ENCODE assay signal across 1 cellular context in the genomic region with DNA sequence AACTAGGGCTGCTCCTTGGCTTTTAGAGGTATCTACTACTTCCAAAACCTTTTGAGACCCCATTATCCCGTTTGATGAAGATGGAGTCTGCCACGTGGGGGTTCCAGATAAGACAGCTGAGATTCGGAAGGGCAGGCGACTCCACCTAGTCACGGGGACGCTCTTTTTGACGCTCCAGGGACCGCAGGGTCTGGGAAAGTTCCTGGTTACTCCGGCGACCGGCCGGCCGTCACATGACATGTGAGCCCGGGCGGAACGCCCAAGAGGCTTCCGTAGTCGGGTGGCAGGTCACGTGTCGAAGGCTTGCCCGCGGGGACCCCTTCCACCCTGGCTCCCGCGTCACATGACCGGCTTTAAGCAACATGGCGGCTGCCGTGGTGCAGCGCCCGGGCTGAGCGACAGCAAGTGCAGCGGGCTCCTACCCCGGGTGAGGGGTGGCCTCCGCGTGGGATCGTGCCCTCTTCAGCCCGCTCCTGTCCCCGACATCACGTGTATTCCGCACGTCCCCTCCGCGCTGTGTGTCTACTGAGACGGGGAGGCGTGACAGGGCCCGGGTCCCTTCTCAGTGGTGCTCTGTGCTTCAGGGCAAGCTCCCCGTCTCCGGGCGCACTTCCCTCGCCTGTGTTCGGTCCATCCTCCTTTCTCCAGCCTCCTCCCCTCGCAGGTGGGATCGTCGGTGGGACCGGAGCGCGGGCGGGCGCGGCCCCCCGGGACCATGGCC.
TF ChIP-seq lines count a peak whose summit lies in the region.

A gene with protein sequence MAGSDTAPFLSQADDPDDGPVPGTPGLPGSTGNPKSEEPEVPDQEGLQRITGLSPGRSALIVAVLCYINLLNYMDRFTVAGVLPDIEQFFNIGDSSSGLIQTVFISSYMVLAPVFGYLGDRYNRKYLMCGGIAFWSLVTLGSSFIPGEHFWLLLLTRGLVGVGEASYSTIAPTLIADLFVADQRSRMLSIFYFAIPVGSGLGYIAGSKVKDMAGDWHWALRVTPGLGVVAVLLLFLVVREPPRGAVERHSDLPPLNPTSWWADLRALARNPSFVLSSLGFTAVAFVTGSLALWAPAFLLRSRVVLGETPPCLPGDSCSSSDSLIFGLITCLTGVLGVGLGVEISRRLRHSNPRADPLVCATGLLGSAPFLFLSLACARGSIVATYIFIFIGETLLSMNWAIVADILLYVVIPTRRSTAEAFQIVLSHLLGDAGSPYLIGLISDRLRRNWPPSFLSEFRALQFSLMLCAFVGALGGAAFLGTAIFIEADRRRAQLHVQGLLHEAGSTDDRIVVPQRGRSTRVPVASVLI (plus strand): TSS at position 342 of the 721 bp plus-strand sequence. CDS start 374 bp downstream, at position 716.

TF ChIP-seq in HepG2, 621 proteins besides CTCF, POLR2A, EP300 and RAD21 (continued from another document and continues in another):
- TF ChIP-seq, protein P1, sequence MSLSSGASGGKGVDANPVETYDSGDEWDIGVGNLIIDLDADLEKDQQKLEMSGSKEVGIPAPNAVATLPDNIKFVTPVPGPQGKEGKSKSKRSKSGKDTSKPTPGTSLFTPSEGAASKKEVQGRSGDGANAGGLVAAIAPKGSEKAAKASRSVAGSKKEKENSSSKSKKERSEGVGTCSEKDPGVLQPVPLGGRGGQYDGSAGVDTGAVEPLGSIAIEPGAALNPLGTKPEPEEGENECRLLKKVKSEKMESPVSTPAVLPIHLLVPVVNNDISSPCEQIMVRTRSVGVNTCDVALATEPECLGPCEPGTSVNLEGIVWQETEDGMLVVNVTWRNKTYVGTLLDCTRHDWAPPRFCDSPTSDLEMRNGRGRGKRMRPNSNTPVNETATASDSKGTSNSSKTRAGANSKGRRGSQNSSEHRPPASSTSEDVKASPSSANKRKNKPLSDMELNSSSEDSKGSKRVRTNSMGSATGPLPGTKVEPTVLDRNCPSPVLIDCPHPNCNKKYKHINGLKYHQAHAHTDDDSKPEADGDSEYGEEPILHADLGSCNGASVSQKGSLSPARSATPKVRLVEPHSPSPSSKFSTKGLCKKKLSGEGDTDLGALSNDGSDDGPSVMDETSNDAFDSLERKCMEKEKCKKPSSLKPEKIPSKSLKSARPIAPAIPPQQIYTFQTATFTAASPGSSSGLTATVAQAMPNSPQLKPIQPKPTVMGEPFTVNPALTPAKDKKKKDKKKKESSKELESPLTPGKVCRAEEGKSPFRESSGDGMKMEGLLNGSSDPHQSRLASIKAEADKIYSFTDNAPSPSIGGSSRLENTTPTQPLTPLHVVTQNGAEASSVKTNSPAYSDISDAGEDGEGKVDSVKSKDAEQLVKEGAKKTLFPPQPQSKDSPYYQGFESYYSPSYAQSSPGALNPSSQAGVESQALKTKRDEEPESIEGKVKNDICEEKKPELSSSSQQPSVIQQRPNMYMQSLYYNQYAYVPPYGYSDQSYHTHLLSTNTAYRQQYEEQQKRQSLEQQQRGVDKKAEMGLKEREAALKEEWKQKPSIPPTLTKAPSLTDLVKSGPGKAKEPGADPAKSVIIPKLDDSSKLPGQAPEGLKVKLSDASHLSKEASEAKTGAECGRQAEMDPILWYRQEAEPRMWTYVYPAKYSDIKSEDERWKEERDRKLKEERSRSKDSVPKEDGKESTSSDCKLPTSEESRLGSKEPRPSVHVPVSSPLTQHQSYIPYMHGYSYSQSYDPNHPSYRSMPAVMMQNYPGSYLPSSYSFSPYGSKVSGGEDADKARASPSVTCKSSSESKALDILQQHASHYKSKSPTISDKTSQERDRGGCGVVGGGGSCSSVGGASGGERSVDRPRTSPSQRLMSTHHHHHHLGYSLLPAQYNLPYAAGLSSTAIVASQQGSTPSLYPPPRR (CRISPR knock-in tag; IDR thresholded peaks at IDR 0.05; ENCODE audit: borderline replicate concordance): peak; percentile 76
- TF ChIP-seq ZNF382 (CRISPR knock-in tag; IDR thresholded peaks at IDR 0.05; ENCODE audit: borderline replicate concordance) (no peak), RXRB (CRISPR knock-in tag; IDR thresholded peaks at IDR 0.05; ENCODE audit: borderline replicate concordance) (peak; percentile 70), ETV6 (CRISPR knock-in tag; conservative IDR thresholded peaks at IDR 0.05) (peak; percentile 34; the same call in 1 of the 2 replicates), BCL6 (CRISPR knock-in tag; IDR thresholded peaks at IDR 0.05) (peak; percentile 66), MIXL1 (CRISPR knock-in tag; IDR thresholded peaks at IDR 0.05) (no peak), SP2 (CRISPR knock-in tag; IDR thresholded peaks at IDR 0.05) (peak; percentile 73), JUNB (CRISPR knock-in tag; IDR thresholded peaks at IDR 0.05; ENCODE audit: borderline replicate concordance) (no peak), MAZ (IDR thresholded peaks at IDR 0.05; ENCODE audit: borderline replicate concordance, low read depth, low read length) (peak; percentile 52; the same call in 1 of the 2 replicates), MAZ (CRISPR knock-in tag; IDR thresholded peaks at IDR 0.05; ENCODE audit: low read depth) (peak; percentile 93), FOXO1 (CRISPR knock-in tag; IDR thresholded peaks at IDR 0.05) (peak; percentile 53; the same call in 1 of the 2 replicates)
- TF ChIP-seq, protein P2, sequence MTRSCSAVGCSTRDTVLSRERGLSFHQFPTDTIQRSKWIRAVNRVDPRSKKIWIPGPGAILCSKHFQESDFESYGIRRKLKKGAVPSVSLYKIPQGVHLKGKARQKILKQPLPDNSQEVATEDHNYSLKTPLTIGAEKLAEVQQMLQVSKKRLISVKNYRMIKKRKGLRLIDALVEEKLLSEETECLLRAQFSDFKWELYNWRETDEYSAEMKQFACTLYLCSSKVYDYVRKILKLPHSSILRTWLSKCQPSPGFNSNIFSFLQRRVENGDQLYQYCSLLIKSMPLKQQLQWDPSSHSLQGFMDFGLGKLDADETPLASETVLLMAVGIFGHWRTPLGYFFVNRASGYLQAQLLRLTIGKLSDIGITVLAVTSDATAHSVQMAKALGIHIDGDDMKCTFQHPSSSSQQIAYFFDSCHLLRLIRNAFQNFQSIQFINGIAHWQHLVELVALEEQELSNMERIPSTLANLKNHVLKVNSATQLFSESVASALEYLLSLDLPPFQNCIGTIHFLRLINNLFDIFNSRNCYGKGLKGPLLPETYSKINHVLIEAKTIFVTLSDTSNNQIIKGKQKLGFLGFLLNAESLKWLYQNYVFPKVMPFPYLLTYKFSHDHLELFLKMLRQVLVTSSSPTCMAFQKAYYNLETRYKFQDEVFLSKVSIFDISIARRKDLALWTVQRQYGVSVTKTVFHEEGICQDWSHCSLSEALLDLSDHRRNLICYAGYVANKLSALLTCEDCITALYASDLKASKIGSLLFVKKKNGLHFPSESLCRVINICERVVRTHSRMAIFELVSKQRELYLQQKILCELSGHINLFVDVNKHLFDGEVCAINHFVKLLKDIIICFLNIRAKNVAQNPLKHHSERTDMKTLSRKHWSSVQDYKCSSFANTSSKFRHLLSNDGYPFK (CRISPR knock-in tag; IDR thresholded peaks at IDR 0.05; ENCODE audit: borderline replicate concordance): peak; percentile 93
- TF ChIP-seq, protein P3, sequence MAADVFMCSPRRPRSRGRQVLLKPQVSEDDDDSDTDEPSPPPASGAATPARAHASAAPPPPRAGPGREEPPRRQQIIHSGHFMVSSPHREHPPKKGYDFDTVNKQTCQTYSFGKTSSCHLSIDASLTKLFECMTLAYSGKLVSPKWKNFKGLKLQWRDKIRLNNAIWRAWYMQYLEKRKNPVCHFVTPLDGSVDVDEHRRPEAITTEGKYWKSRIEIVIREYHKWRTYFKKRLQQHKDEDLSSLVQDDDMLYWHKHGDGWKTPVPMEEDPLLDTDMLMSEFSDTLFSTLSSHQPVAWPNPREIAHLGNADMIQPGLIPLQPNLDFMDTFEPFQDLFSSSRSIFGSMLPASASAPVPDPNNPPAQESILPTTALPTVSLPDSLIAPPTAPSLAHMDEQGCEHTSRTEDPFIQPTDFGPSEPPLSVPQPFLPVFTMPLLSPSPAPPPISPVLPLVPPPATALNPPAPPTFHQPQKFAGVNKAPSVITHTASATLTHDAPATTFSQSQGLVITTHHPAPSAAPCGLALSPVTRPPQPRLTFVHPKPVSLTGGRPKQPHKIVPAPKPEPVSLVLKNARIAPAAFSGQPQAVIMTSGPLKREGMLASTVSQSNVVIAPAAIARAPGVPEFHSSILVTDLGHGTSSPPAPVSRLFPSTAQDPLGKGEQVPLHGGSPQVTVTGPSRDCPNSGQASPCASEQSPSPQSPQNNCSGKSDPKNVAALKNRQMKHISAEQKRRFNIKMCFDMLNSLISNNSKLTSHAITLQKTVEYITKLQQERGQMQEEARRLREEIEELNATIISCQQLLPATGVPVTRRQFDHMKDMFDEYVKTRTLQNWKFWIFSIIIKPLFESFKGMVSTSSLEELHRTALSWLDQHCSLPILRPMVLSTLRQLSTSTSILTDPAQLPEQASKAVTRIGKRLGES (CRISPR knock-in tag; IDR thresholded peaks at IDR 0.05; ENCODE audit: borderline replicate concordance): peak; percentile 86
- TF ChIP-seq, protein P4, sequence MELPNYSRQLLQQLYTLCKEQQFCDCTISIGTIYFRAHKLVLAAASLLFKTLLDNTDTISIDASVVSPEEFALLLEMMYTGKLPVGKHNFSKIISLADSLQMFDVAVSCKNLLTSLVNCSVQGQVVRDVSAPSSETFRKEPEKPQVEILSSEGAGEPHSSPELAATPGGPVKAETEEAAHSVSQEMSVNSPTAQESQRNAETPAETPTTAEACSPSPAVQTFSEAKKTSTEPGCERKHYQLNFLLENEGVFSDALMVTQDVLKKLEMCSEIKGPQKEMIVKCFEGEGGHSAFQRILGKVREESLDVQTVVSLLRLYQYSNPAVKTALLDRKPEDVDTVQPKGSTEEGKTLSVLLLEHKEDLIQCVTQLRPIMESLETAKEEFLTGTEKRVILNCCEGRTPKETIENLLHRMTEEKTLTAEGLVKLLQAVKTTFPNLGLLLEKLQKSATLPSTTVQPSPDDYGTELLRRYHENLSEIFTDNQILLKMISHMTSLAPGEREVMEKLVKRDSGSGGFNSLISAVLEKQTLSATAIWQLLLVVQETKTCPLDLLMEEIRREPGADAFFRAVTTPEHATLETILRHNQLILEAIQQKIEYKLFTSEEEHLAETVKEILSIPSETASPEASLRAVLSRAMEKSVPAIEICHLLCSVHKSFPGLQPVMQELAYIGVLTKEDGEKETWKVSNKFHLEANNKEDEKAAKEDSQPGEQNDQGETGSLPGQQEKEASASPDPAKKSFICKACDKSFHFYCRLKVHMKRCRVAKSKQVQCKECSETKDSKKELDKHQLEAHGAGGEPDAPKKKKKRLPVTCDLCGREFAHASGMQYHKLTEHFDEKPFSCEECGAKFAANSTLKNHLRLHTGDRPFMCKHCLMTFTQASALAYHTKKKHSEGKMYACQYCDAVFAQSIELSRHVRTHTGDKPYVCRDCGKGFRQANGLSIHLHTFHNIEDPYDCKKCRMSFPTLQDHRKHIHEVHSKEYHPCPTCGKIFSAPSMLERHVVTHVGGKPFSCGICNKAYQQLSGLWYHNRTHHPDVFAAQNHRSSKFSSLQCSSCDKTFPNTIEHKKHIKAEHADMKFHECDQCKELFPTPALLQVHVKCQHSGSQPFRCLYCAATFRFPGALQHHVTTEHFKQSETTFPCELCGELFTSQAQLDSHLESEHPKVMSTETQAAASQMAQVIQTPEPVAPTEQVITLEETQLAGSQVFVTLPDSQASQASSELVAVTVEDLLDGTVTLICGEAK (IDR thresholded peaks at IDR 0.05): no peak
- TF ChIP-seq, protein P4 (CRISPR knock-in tag; IDR thresholded peaks at IDR 0.05): peak; percentile 87
- TF ChIP-seq, protein P5, sequence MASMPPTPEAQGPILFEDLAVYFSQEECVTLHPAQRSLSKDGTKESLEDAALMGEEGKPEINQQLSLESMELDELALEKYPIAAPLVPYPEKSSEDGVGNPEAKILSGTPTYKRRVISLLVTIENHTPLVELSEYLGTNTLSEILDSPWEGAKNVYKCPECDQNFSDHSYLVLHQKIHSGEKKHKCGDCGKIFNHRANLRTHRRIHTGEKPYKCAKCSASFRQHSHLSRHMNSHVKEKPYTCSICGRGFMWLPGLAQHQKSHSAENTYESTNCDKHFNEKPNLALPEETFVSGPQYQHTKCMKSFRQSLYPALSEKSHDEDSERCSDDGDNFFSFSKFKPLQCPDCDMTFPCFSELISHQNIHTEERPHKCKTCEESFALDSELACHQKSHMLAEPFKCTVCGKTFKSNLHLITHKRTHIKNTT (CRISPR knock-in tag; IDR thresholded peaks at IDR 0.05): no peak
